In the genomic region with DNA sequence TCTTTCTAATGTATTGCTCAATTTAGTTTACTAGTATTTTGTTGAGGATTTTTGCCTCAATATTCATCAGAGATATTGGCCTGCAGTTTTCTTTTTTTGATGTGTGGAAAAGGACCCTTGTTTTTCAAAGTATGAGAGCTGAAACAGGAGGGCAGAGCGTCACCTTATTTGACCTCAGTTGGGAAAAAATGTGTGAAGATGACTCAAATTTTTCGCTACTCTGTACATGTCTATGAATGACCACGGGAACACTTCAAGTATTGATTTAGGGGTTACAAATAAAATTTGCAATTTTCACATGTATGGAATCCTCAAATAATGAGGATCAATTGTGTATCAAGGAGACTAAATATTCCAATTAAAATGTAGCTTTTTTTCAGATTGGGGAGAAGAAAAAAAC, we compare ENCODE assay signal across 18 cellular contexts.
"Had no signal": no experiment of that assay in that cellular context is flagged by ENCODE, and none has a peak within 500 bp of the region (broad histone marks: within the 10 kb centered on the region; RNA-seq: fewer than 3 reads in every experiment).

No MANE protein-coding gene starts in this region.

- H3K27me3 Mint-ChIP-seq: effector memory CD8-positive, alpha-beta T cell; stimulated activated memory B cell treated with anti-CD40 and anti-IgM and Interleukin-4, amounts not matched to agents 10 μg/mL and 1 μg/mL and 100 μg/mL, for 72 hours; stimulated activated naive CD8-positive, alpha-beta T cell treated with anti-CD3 and anti-CD28 coated beads, Interleukin-15, amount 100 ng/mL, for 72 hours had no signal

- DNase-seq: cortex of kidney; effector memory CD8-positive, alpha-beta T cell; erythroblast; esophagus squamous epithelium; foreskin melanocyte; hypothalamus; left ventricle myocardium superior; lower lobe of right lung; nucleus accumbens; stimulated activated CD4-positive, alpha-beta T cell treated with anti-CD3 and anti-CD28 coated beads, Interleukin-12 subunit alpha, Interleukin-12 subunit beta, amount 100 ng/mL, for 4 hours; stimulated activated CD4-positive, alpha-beta T cell treated with anti-CD3 and anti-CD28 coated beads, Interleukin-2, amount 100 ng/mL, for 24 hours; stimulated activated CD4-positive, alpha-beta T cell treated with anti-CD3 and anti-CD28 coated beads, Interleukin-4, amount 100 ng/mL, for 24 hours; stimulated activated naive CD8-positive, alpha-beta T cell treated with anti-CD3 and anti-CD28 coated beads, Interleukin-15, amount 100 ng/mL, for 72 hours; trophoblast cell had no signal

- ATAC-seq: effector memory CD8-positive, alpha-beta T cell; left ventricle myocardium superior; lower lobe of right lung; sciatic nerve; stimulated activated memory B cell treated with anti-CD40 and anti-IgM and Interleukin-4, amounts not matched to agents 10 μg/mL and 1 μg/mL and 100 μg/mL, for 72 hours; stimulated activated naive CD8-positive, alpha-beta T cell treated with anti-CD3 and anti-CD28 coated beads, Interleukin-15, amount 100 ng/mL, for 72 hours had no signal

- H3K27ac Mint-ChIP-seq: effector memory CD8-positive, alpha-beta T cell; nephron; neural progenitor cell; stimulated activated memory B cell treated with anti-CD40 and anti-IgM and Interleukin-4, amounts not matched to agents 10 μg/mL and 1 μg/mL and 100 μg/mL, for 72 hours; stimulated activated naive CD8-positive, alpha-beta T cell treated with anti-CD3 and anti-CD28 coated beads, Interleukin-15, amount 100 ng/mL, for 72 hours had no signal

- H3K4me1 Mint-ChIP-seq: nephron, neural progenitor cell had no signal

- H3K9me3 Mint-ChIP-seq: effector memory CD8-positive, alpha-beta T cell had no signal

- H3K4me3 Mint-ChIP-seq: effector memory CD8-positive, alpha-beta T cell; nephron; neural progenitor cell; stimulated activated memory B cell treated with anti-CD40 and anti-IgM and Interleukin-4, amounts not matched to agents 10 μg/mL and 1 μg/mL and 100 μg/mL, for 72 hours had no signal
